In genomic region chr7:36119005-36119711, GRCh38 we compare ENCODE assay signal across 9 cellular contexts. TPM values are rescaled to one million over a fixed set of nuclear protein-coding genes. Genes with fewer than 3 reads are reported as not detected.
DNase-seq lines count a peak whose midpoint lies in the region; ATAC-seq, FAIRE-seq and TF ChIP-seq lines count a peak whose summit lies in the region.
"Had no signal": no experiment of that assay in that cellular context is flagged by ENCODE, and none has a peak within 500 bp of the region (broad histone marks: within the 10 kb centered on the region; RNA-seq: fewer than 3 reads in every experiment).

No MANE protein-coding gene starts in this region.

- no peak overlapping the region for H3K23ac ChIP-seq in trophoblast cell (ENCODE audit: low read length)

- no peak overlapping the region for H2BK5ac ChIP-seq in trophoblast cell (ENCODE audit: low read depth, low read length, poor library complexity)

- no peak overlapping the region for H3K18ac ChIP-seq in trophoblast cell (ENCODE audit: low read length)

- peak; percentile 95 for DNase-seq in EL
- peak; percentile 96 for DNase-seq in NOMO-1 treated with DMSO at 0.1 percent for 48 hours (lab: John Stamatoyannopoulos, UW; ENCODE audit: unreplicated experiment)
- peak; percentile 83 for DNase-seq in epithelial cell of prostate (ENCODE audit: low read depth, low spot score)
- DNase-seq in trophoblast cell, result peak; percentile 2 to 50
- no peak for DNase-seq in stimulated activated naive CD4-positive, alpha-beta T cell (lab: John Stamatoyannopoulos, UW)
- no peak for DNase-seq in D721Med (ENCODE audit: insufficient read length, low spot score)

- no peak overlapping the region for H3K4ac ChIP-seq in trophoblast cell (ENCODE audit: low read depth, low read length)

- no peak for TF ChIP-seq CTCF in D721Med (IDR thresholded peaks at IDR 0.05; ENCODE audit: insufficient read depth, missing control alignments)

- H3K27ac ChIP-seq in epithelial cell of prostate (peak overlapping the region; percentile 63), trophoblast cell (ENCODE audit: low read depth, low read length) (no peak overlapping the region)

- no peak overlapping the region for H2BK120ac ChIP-seq in trophoblast cell (ENCODE audit: insufficient read depth, low read length, poor library complexity)

- H4K91ac ChIP-seq in trophoblast cell (ENCODE audit: low read depth, low read length), result no peak overlapping the region

- no peaks in the 10 kb centered on the region for H3K79me1 ChIP-seq in trophoblast cell (ENCODE audit: low read length)

- no peaks in the 10 kb centered on the region for H3K79me2 ChIP-seq in trophoblast cell (ENCODE audit: control insufficient read depth, insufficient read depth, low read length, poor library complexity)

- H2BK12ac ChIP-seq in trophoblast cell (ENCODE audit: low read length), result no peak overlapping the region

- H3K4me1 ChIP-seq in trophoblast cell (ENCODE audit: control insufficient read depth in 1 of 2, insufficient read depth in 2 of 2, low read length in 2 of 2), result no peaks in the 10 kb centered on the region

- no peak overlapping the region for H2AFZ ChIP-seq in trophoblast cell (ENCODE audit: insufficient read depth, low read length, poor library complexity)

- H3K9me3 ChIP-seq in trophoblast cell (ENCODE audit: insufficient read depth, low read depth, low read length), result peaks cover 4% of the 10 kb centered on the region

- no peak for ATAC-seq in HG02610 (IDR thresholded peaks at IDR 0.05; ENCODE audit: unreplicated experiment)
- ATAC-seq in HG03175 (IDR thresholded peaks at IDR 0.05; ENCODE audit: unreplicated experiment), result no peak

- no peak overlapping the region for H3K4me3 ChIP-seq in trophoblast cell (ENCODE audit: low read depth, low read length)

- WGBS in trophoblast cell (ENCODE audit: extremely low coverage, insufficient coverage, insufficient read length), result no CpG with 5 or more reads among the region's 7 CpGs

- no peak overlapping the region for H4K8ac ChIP-seq in trophoblast cell (ENCODE audit: low read depth, low read length)

- no peaks in the 10 kb centered on the region for H3K27me3 ChIP-seq in trophoblast cell (ENCODE audit: insufficient read depth, low read length)

- H3K9ac ChIP-seq in trophoblast cell (ENCODE audit: low read length), result no peak overlapping the region

- no peak for FAIRE-seq in D721Med (lab: Jason Lieb, UNC)
- FAIRE-seq: TTC549 had no signal

- no peaks in the 10 kb centered on the region for H3K36me3 ChIP-seq in trophoblast cell (ENCODE audit: control insufficient read depth in 1 of 2, insufficient read depth in 2 of 2, low read length in 2 of 2)

- no peak overlapping the region for H3K14ac ChIP-seq in trophoblast cell (ENCODE audit: low read length)

- no peak overlapping the region for H3K4me2 ChIP-seq in trophoblast cell (ENCODE audit: low read length)

- H4K12ac ChIP-seq in trophoblast cell (ENCODE audit: low read depth, low read length), result no peak overlapping the region

- H2AK5ac ChIP-seq in trophoblast cell (ENCODE audit: low read length), result no peak overlapping the region

RNA-seq across cellular contexts. Expression of gene EEPD1, which starts 33.9 kb away (rescaled TPM):
- 22.7 and 22.9 TPM in 2 replicates for polyA plus RNA-seq in trophoblast cell (2013)

Comparison
In these comparisons a context has a peak if more than half of its experiments do, and no peak if none do; other contexts are left out.
1. DNase-seq: peak in EL (single experiment), NOMO-1 treated with DMSO at 0.1 percent for 48 hours (single experiment), epithelial cell of prostate (single experiment) and trophoblast cell (2 of 2); none in stimulated activated naive CD4-positive, alpha-beta T cell (0 of 6) and D721Med (single experiment).